18 cellular contexts compared by ENCODE assay signal in the genomic region with DNA sequence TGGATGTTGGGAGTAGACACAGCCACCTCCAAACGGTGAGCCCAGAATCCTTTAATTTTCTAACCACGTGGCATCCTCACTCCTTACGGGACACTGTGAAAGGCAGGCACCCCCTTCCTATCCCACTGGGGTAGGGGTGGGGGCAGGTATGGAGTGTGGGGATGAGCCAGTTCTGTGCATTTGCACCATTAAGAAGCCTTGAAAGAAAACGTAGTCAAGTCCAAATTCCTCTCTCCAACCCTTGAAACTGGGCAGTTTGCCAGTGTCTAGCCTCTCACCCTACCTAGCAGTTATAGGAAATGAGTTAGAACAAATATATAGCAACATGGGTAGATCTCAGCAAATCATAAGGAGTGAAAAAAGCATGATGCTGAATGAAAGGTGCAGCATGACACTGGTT.
A peak's percentile ranks its signal among the peaks of the same experiment; 100 is the strongest.
DNase-seq lines count a peak whose midpoint lies in the region; ATAC-seq and TF ChIP-seq lines count a peak whose summit lies in the region.
"Had no signal": no experiment of that assay in that cellular context is flagged by ENCODE, and none has a peak within 500 bp of the region (broad histone marks: within the 10 kb centered on the region; RNA-seq: fewer than 3 reads in every experiment).

No MANE protein-coding gene starts in this region.

- H3K4me3 ChIP-seq in left lung: no peak overlapping the region
- H3K4me3 ChIP-seq in GM23338: no peak overlapping the region
- H3K4me3 ChIP-seq: BLaER1 treated with 17β-estradiol and CSF1 and Interleukin-3, amounts not matched to agents 10 nM and 100 nM; testis had no signal

- H3K4me3 Mint-ChIP-seq in GM23338: no peak overlapping the region
- H3K4me3 Mint-ChIP-seq: mesothelial cell of epicardium, T-helper 17 cell had no signal

- no peak overlapping the region for H3K27ac ChIP-seq in left lung
- no peak overlapping the region for H3K27ac ChIP-seq in GM23338 (ENCODE audit: low read depth)
- H3K27ac ChIP-seq: BLaER1 treated with 17β-estradiol and CSF1 and Interleukin-3, amounts not matched to agents 10 nM and 100 nM; testis had no signal

- peaks cover 10% of the 10 kb centered on the region; the same call in 2 of the 3 replicates for H3K4me1 Mint-ChIP-seq in GM23338
- H3K4me1 Mint-ChIP-seq: mesothelial cell of epicardium had no signal

- DNase-seq in DMS53 treated with DMSO at 0.1 percent for 48 hours (lab: John Stamatoyannopoulos, UW; ENCODE audit: unreplicated experiment) (peak; percentile 30), NCI-H1092 treated with DMSO at 0.1 percent for 48 hours (lab: John Stamatoyannopoulos, UW) (peak; percentile 64), NCI-H748 treated with DMSO at 0.1 percent for 48 hours (lab: John Stamatoyannopoulos, UW) (peak; percentile 11), left lung (peak in 1 of 2 donors; percentile 56), GM23338 (ENCODE audit: low spot score) (no peak)
- DNase-seq in stimulated activated naive CD4-positive, alpha-beta T cell (lab: John Stamatoyannopoulos, UW): no peak
- DNase-seq: activated CD8-positive, alpha-beta memory T cell treated with anti-CD3 and anti-CD28 coated beads, Interleukin-2, amount 50 U/mL, for 4 hours; activated naive CD4-positive, alpha-beta T cell treated with Interleukin-2 at 50 U/mL for 16 hours; dermis blood vessel endothelial cell; GOT3; stimulated activated CD8-positive, alpha-beta memory T cell treated with anti-CD3 and anti-CD28 coated beads, Interleukin-4, amount 100 ng/mL, for 48 hours; T-helper 17 cell; testis had no signal

- peaks cover 0 to 16% of the 10 kb centered on the region in 2 donors for H3K4me1 ChIP-seq in left lung
- peaks cover 21% of the 10 kb centered on the region for H3K4me1 ChIP-seq in GM23338 (ENCODE audit: insufficient read depth)
- H3K4me1 ChIP-seq: testis had no signal

- intact Hi-C loops in left lung (cut with DNase I): no loop called here

- H3K27me3 ChIP-seq in left lung (peaks cover 4 to 25% of the 10 kb centered on the region in 2 donors), GM23338 (ENCODE audit: insufficient read depth) (peaks cover 9% of the 10 kb centered on the region; the same call in 1 of the 2 replicates)
- H3K27me3 ChIP-seq: BLaER1 treated with 17β-estradiol and CSF1 and Interleukin-3, amounts not matched to agents 10 nM and 100 nM; testis had no signal

- H3K27me3 Mint-ChIP-seq in GM23338 (ENCODE audit: insufficient read depth, low read depth, poor library complexity): peaks cover 6% of the 10 kb centered on the region

- H3K36me3 Mint-ChIP-seq in GM23338 (ENCODE audit: low read depth): no peaks in the 10 kb centered on the region
- H3K36me3 Mint-ChIP-seq: mesothelial cell of epicardium had no signal

- no peaks in the 10 kb centered on the region for H3F3A ChIP-seq in GM23338 (replicated peaks; ENCODE audit: low read depth)

- no peaks in the 10 kb centered on the region for H3K9me2 ChIP-seq in GM23338 (ENCODE audit: insufficient read depth)

- H3K4me2 ChIP-seq in GM23338: no peak overlapping the region
- H3K4me2 ChIP-seq: BLaER1 treated with 17β-estradiol and CSF1 and Interleukin-3, amounts not matched to agents 10 nM and 100 nM had no signal

- H2AFZ ChIP-seq in GM23338: no peak overlapping the region

- no peaks in the 10 kb centered on the region for H4K20me1 ChIP-seq in GM23338 (replicated peaks; ENCODE audit: insufficient read depth)
- H4K20me1 ChIP-seq: BLaER1 treated with 17β-estradiol and CSF1 and Interleukin-3, amounts not matched to agents 10 nM and 100 nM had no signal

- ATAC-seq in left lung (peak; percentile 78), GM23338 (no peak), GM21737 (IDR thresholded peaks at IDR 0.05; ENCODE audit: unreplicated experiment) (no peak)
- ATAC-seq: activated CD4-positive, CD25-positive, alpha-beta regulatory T cell treated with anti-CD3 and anti-CD28 coated beads, Interleukin-2, amount 50 U/mL, for 24 hours; sciatic nerve; T-helper 17 cell had no signal

- TF ChIP-seq CTCF in left lung (IDR thresholded peaks at IDR 0.05) (no peak), GM23338 (conservative IDR thresholded peaks at IDR 0.05; ENCODE audit: low read depth in 2 of 2) (no peak)

- H3K79me2 ChIP-seq in GM23338 (replicated peaks; ENCODE audit: insufficient read depth): no peaks in the 10 kb centered on the region

- peaks cover 0 to 3% of the 10 kb centered on the region in 2 donors for H3K9me3 ChIP-seq in left lung
- H3K9me3 ChIP-seq: testis had no signal

- peaks cover 6% of the 10 kb centered on the region; the same call in 2 of the 3 replicates for H3K9me3 Mint-ChIP-seq in GM23338
- H3K9me3 Mint-ChIP-seq: mesothelial cell of epicardium had no signal

- H3K36me3 ChIP-seq in left lung (no peaks in the 10 kb centered on the region), GM23338 (ENCODE audit: insufficient read depth) (no peaks in the 10 kb centered on the region; the same call in 1 of the 2 replicates)
- H3K36me3 ChIP-seq: BLaER1 treated with 17β-estradiol and CSF1 and Interleukin-3, amounts not matched to agents 10 nM and 100 nM had no signal

- no peak overlapping the region for H3K27ac Mint-ChIP-seq in GM23338
- H3K27ac Mint-ChIP-seq: mesothelial cell of epicardium, T-helper 17 cell had no signal

TF ChIP-seq in GM23338, 12 proteins besides CTCF, POLR2A, EP300 and RAD21:
- TF ChIP-seq, protein P1, sequence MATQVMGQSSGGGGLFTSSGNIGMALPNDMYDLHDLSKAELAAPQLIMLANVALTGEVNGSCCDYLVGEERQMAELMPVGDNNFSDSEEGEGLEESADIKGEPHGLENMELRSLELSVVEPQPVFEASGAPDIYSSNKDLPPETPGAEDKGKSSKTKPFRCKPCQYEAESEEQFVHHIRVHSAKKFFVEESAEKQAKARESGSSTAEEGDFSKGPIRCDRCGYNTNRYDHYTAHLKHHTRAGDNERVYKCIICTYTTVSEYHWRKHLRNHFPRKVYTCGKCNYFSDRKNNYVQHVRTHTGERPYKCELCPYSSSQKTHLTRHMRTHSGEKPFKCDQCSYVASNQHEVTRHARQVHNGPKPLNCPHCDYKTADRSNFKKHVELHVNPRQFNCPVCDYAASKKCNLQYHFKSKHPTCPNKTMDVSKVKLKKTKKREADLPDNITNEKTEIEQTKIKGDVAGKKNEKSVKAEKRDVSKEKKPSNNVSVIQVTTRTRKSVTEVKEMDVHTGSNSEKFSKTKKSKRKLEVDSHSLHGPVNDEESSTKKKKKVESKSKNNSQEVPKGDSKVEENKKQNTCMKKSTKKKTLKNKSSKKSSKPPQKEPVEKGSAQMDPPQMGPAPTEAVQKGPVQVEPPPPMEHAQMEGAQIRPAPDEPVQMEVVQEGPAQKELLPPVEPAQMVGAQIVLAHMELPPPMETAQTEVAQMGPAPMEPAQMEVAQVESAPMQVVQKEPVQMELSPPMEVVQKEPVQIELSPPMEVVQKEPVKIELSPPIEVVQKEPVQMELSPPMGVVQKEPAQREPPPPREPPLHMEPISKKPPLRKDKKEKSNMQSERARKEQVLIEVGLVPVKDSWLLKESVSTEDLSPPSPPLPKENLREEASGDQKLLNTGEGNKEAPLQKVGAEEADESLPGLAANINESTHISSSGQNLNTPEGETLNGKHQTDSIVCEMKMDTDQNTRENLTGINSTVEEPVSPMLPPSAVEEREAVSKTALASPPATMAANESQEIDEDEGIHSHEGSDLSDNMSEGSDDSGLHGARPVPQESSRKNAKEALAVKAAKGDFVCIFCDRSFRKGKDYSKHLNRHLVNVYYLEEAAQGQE (IDR thresholded peaks at IDR 0.05; ENCODE audit: unreplicated experiment): no peak
- no peak for TF ChIP-seq CREB1 (CRISPR knock-in tag; IDR thresholded peaks at IDR 0.05; ENCODE audit: low read depth)
- TF ChIP-seq NANOG (IDR thresholded peaks at IDR 0.05; ENCODE audit: borderline replicate concordance): no peak
- TF ChIP-seq ZNF331 (CRISPR knock-in tag; IDR thresholded peaks at IDR 0.05; ENCODE audit: low read depth): no peak
- TF ChIP-seq JUNB (IDR thresholded peaks at IDR 0.05; ENCODE audit: unreplicated experiment): no peak
TF ChIP-seq in GM23338: peak in this region for 0.

Comparison
In these comparisons a context has a peak if more than half of its experiments do, and no peak if none do; other contexts are left out.
1. DNase-seq: peak in DMS53 treated with DMSO at 0.1 percent for 48 hours (single experiment), NCI-H1092 treated with DMSO at 0.1 percent for 48 hours (single experiment) and NCI-H748 treated with DMSO at 0.1 percent for 48 hours (single experiment); none in GM23338 (single experiment) and stimulated activated naive CD4-positive, alpha-beta T cell (0 of 6).